Comparison of ENCODE assay signal across 14 cellular contexts in genomic region chr14:93014038-93015023, GRCh38.
A peak's percentile ranks its signal among the peaks of the same experiment; 100 is the strongest.
DNase-seq lines count a peak whose midpoint lies in the region; ATAC-seq, FAIRE-seq and TF ChIP-seq lines count a peak whose summit lies in the region.
"Had no signal": no experiment of that assay in that cellular context is flagged by ENCODE, and none has a peak within 500 bp of the region (broad histone marks: within the 10 kb centered on the region; RNA-seq: fewer than 3 reads in every experiment).

No MANE protein-coding gene starts in this region.

- DNase-seq in CD8-positive, alpha-beta T cell = no peak
- peak; percentile 73 for DNase-seq in osteoblast (ENCODE audit: insufficient read length, low spot score, missing footprints)
- no peak for DNase-seq in germinal center (ENCODE audit: low spot score)
- no peak for DNase-seq in urothelium cell line (ENCODE audit: low spot score)
- DNase-seq: activated CD4-positive, alpha-beta T cell treated with anti-CD3 and anti-CD28 coated beads for 36 hours; activated effector memory CD4-positive, alpha-beta T cell treated with Interleukin-2 at 50 U/mL for 16 hours; mucosa of descending colon; NCI-H1105; thyroid gland had no signal

- no peaks in the 10 kb centered on the region for H3K9me3 ChIP-seq in CD8-positive, alpha-beta T cell (ENCODE audit: low read length)
- H3K9me3 ChIP-seq in KOPT-K1 (ENCODE audit: insufficient read depth, low read length, poor library complexity, severe bottlenecking) (no peaks in the 10 kb centered on the region), osteoblast (ENCODE audit: low read depth, low read length) (no peaks in the 10 kb centered on the region)
- H3K9me3 ChIP-seq: mucosa of descending colon, thyroid gland had no signal

- no peak for TF ChIP-seq CTCF in CD8-positive, alpha-beta T cell (IDR thresholded peaks at IDR 0.05)
- no peak for TF ChIP-seq CTCF in osteoblast (IDR thresholded peaks at IDR 0.05; ENCODE audit: extremely low read depth, low read depth, low read length)

- no peak overlapping the region for H3K4me3 ChIP-seq in CD8-positive, alpha-beta T cell (ENCODE audit: low read depth, low read length)
- H3K4me3 ChIP-seq in osteoblast (ENCODE audit: insufficient read depth, low read length) = no peak overlapping the region
- H3K4me3 ChIP-seq: mucosa of descending colon, thyroid gland had no signal

- ATAC-seq in CD8-positive, alpha-beta T cell = no peak
- ATAC-seq in GM18861 (IDR thresholded peaks at IDR 0.05; ENCODE audit: unreplicated experiment) = no peak
- ATAC-seq in HG03378 (IDR thresholded peaks at IDR 0.05; ENCODE audit: unreplicated experiment) = no peak
- ATAC-seq: activated CD4-positive, alpha-beta T cell treated with anti-CD3 and anti-CD28 coated beads for 36 hours had no signal

- H3K79me2 ChIP-seq in osteoblast (ENCODE audit: insufficient read depth, low read length) = no peaks in the 10 kb centered on the region

- CTCF ChIA-PET in CD8-positive, alpha-beta T cell (lab: Charles Lee) = interaction anchor here (1.3 to 2.3 kb wide), 2 partner anchors 92 to 99 kb away, joined by 3 to 5 read pairs; no protein-coding TSS in a partner anchor

- H3K27me3 ChIP-seq in CD8-positive, alpha-beta T cell (ENCODE audit: insufficient read depth, low read length) = no peaks in the 10 kb centered on the region
- H3K27me3 ChIP-seq in osteoblast (ENCODE audit: insufficient read depth, low read length) = no peaks in the 10 kb centered on the region
- H3K27me3 ChIP-seq: thyroid gland had no signal

- no peak overlapping the region for H2AFZ ChIP-seq in osteoblast (ENCODE audit: low read length)

- H3K27ac Mint-ChIP-seq in CD8-positive, alpha-beta T cell = peak overlapping the region; percentile 41
- peak overlapping the region; percentile 82 for H3K27ac Mint-ChIP-seq in dendritic cell treated with granulocyte-macrophage colony-stimulating factor and Interleukin-4, amounts not matched to agents 40 ng/mL and 50 ng/mL, for 4 days
- H3K27ac Mint-ChIP-seq: activated CD4-positive, alpha-beta T cell treated with anti-CD3 and anti-CD28 coated beads for 36 hours had no signal

- peaks cover 5% of the 10 kb centered on the region for H3K36me3 ChIP-seq in CD8-positive, alpha-beta T cell (ENCODE audit: insufficient read depth, low read length)
- H3K36me3 ChIP-seq in KOPT-K1 (ENCODE audit: insufficient read depth, low read length) (peaks cover 25% of the 10 kb centered on the region; the same call in 1 of the 2 replicates), osteoblast (ENCODE audit: insufficient read depth, low read length) (no peaks in the 10 kb centered on the region)
- H3K36me3 ChIP-seq: thyroid gland had no signal

- FAIRE-seq in urothelium cell line (lab: Jason Lieb, UNC) = no peak
- FAIRE-seq: colon had no signal

- peak overlapping the region; percentile 71 for H3K4me2 ChIP-seq in osteoblast (ENCODE audit: insufficient read depth, low read length)

- H3K4me1 Mint-ChIP-seq in CD8-positive, alpha-beta T cell (ENCODE audit: low read depth) = peaks cover 42% of the 10 kb centered on the region
- peaks cover 99% of the 10 kb centered on the region for H3K4me1 Mint-ChIP-seq in dendritic cell treated with granulocyte-macrophage colony-stimulating factor and Interleukin-4, amounts not matched to agents 40 ng/mL and 50 ng/mL, for 4 days (ENCODE audit: low read depth)

- H3K27me3 Mint-ChIP-seq in CD8-positive, alpha-beta T cell (ENCODE audit: low read depth) = no peaks in the 10 kb centered on the region
- H3K27me3 Mint-ChIP-seq in dendritic cell treated with granulocyte-macrophage colony-stimulating factor and Interleukin-4, amounts not matched to agents 40 ng/mL and 50 ng/mL, for 4 days = no peaks in the 10 kb centered on the region
- H3K27me3 Mint-ChIP-seq: activated CD4-positive, alpha-beta T cell treated with anti-CD3 and anti-CD28 coated beads for 36 hours had no signal

- intact Hi-C loops in CD8-positive, alpha-beta T cell (cut with DNase I, micrococcal nuclease) = no loop called here
- intact Hi-C loops in dendritic cell treated with granulocyte-macrophage colony-stimulating factor and Interleukin-4, amounts not matched to agents 40 ng/mL and 50 ng/mL, for 4 days (cut with micrococcal nuclease) = no loop called here

- H3K4me1 ChIP-seq in CD8-positive, alpha-beta T cell (ENCODE audit: insufficient read depth, low read length) = peaks cover 16% of the 10 kb centered on the region
- H3K4me1 ChIP-seq in osteoblast (ENCODE audit: insufficient read depth, low read length) = peaks cover 33% of the 10 kb centered on the region

- peaks cover 13% of the 10 kb centered on the region for H4K20me1 ChIP-seq in osteoblast (ENCODE audit: insufficient read depth, low read length)

- no peak overlapping the region for H3K27ac ChIP-seq in CD8-positive, alpha-beta T cell (ENCODE audit: low read depth, low read length)
- peak overlapping the region; percentile 44 for H3K27ac ChIP-seq in KOPT-K1 (ENCODE audit: low read depth, low read length, poor library complexity, severe bottlenecking)
- H3K27ac ChIP-seq in osteoblast (ENCODE audit: low read depth, low read length) = peak overlapping the region; percentile 81

- H3K36me3 Mint-ChIP-seq in CD8-positive, alpha-beta T cell = peaks cover 36% of the 10 kb centered on the region
- peaks cover 54% of the 10 kb centered on the region for H3K36me3 Mint-ChIP-seq in dendritic cell treated with granulocyte-macrophage colony-stimulating factor and Interleukin-4, amounts not matched to agents 40 ng/mL and 50 ng/mL, for 4 days (ENCODE audit: low read depth)

- no peak overlapping the region for H3K4me3 Mint-ChIP-seq in CD8-positive, alpha-beta T cell
- H3K4me3 Mint-ChIP-seq in dendritic cell treated with granulocyte-macrophage colony-stimulating factor and Interleukin-4, amounts not matched to agents 40 ng/mL and 50 ng/mL, for 4 days = peak overlapping the region; percentile 57
- H3K4me3 Mint-ChIP-seq: activated CD4-positive, alpha-beta T cell treated with anti-CD3 and anti-CD28 coated beads for 36 hours had no signal

- POLR2A ChIA-PET in CD8-positive, alpha-beta T cell (lab: Charles Lee) = no interaction called here

- H3K9me3 Mint-ChIP-seq in CD8-positive, alpha-beta T cell = no peaks in the 10 kb centered on the region
- no peaks in the 10 kb centered on the region for H3K9me3 Mint-ChIP-seq in dendritic cell treated with granulocyte-macrophage colony-stimulating factor and Interleukin-4, amounts not matched to agents 40 ng/mL and 50 ng/mL, for 4 days
